Comparison of ENCODE assay signal across 26 cellular contexts in the genomic region with DNA sequence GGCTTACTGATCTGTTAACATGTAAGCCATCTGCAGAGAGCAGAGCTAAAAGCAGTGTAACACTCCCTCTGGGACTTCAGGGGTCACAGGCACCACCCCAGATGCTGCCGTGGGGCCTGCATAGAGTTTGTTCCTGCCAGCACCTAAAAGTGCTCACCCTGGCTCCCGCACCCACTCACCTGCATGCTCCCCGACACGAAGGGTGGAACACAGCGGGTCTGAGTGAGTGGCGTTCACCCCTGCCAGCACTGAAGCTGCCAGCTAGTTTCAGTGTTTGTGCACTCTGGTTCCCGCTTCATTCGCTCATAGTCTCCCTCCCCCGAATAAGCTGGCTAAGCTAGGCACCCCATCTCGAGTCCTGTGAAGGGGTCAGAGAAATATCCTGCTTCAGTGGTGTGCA.
"Had no signal": no experiment of that assay in that cellular context is flagged by ENCODE, and none has a peak within 500 bp of the region (broad histone marks: within the 10 kb centered on the region; RNA-seq: fewer than 3 reads in every experiment).

No MANE protein-coding gene starts in this region.

- H3K27ac Mint-ChIP-seq: activated CD4-positive, alpha-beta memory T cell treated with anti-CD3 and anti-CD28 coated beads, Interleukin-2, amount 10 ng/mL, durations not matched to agents 7 days and 5 days; activated CD4-positive, alpha-beta T cell treated with anti-CD3 and anti-CD28 coated beads, Interleukin-2, amount 10 ng/mL, durations not matched to agents 7 days and 5 days; activated T-helper 17 cell treated with anti-CD3 and anti-CD28 coated beads, Interleukin-2, amount 50 U/mL, for 72 hours; immature natural killer cell; natural killer cell; WTC11 had no signal

- H3K27ac ChIP-seq: brain microvascular endothelial cell, gastroesophageal sphincter, lower lobe of right lung, testis, transverse colon had no signal

- H3K9me3 Mint-ChIP-seq: activated CD4-positive, alpha-beta T cell treated with anti-CD3 and anti-CD28 coated beads, Interleukin-2, amount 10 ng/mL, durations not matched to agents 7 days and 5 days had no signal

- H3K36me3 ChIP-seq: brain microvascular endothelial cell, gastroesophageal sphincter, lower lobe of right lung, transverse colon had no signal

- H3K9me3 ChIP-seq: gastroesophageal sphincter, lower lobe of right lung, testis, transverse colon had no signal

- H3K4me3 Mint-ChIP-seq: activated CD4-positive, alpha-beta memory T cell treated with anti-CD3 and anti-CD28 coated beads, Interleukin-2, amount 10 ng/mL, durations not matched to agents 7 days and 5 days; activated CD4-positive, alpha-beta T cell treated with anti-CD3 and anti-CD28 coated beads, Interleukin-2, amount 10 ng/mL, durations not matched to agents 7 days and 5 days; activated T-cell treated with anti-CD3 and anti-CD28 coated beads, Interleukin-2, amount 50 U/mL, for 4 hours; activated T-helper 17 cell treated with anti-CD3 and anti-CD28 coated beads, Interleukin-2, amount 50 U/mL, for 72 hours; immature natural killer cell; natural killer cell; WTC11 had no signal

- H3K36me3 Mint-ChIP-seq: immature natural killer cell, natural killer cell had no signal

- H3K27me3 ChIP-seq: brain microvascular endothelial cell, gastroesophageal sphincter, testis, transverse colon had no signal

- H3K4me3 ChIP-seq: gastroesophageal sphincter, lower lobe of right lung, testis, transverse colon had no signal

- H3K4me1 ChIP-seq: gastroesophageal sphincter, lower lobe of right lung, testis, transverse colon had no signal

- DNase-seq: activated CD4-positive, alpha-beta memory T cell treated with anti-CD3 and anti-CD28 coated beads, Interleukin-2, amount 10 ng/mL, durations not matched to agents 7 days and 5 days; activated CD4-positive, alpha-beta T cell treated with anti-CD3 and anti-CD28 coated beads for 1 hour; activated CD4-positive, alpha-beta T cell treated with anti-CD3 and anti-CD28 coated beads, Interleukin-2, amount 10 ng/mL, durations not matched to agents 7 days and 5 days; activated gamma-delta T cell treated with Interleukin-2 at 50 U/mL for 16 hours; activated naive CD4-positive, alpha-beta T cell treated with anti-CD3 and anti-CD28 coated beads, Interleukin-2, amount 50 U/mL, for 16 hours; activated T-cell treated with anti-CD3 and anti-CD28 coated beads, Interleukin-2, amount 50 U/mL, for 4 hours; amniotic stem cell; brain microvascular endothelial cell; caudate nucleus; cortex of kidney; head of caudate nucleus; hippocampal formation; immature natural killer cell; lower lobe of right lung; mesendoderm; natural killer cell; right cardiac atrium; stimulated activated CD4-positive, alpha-beta T cell treated with anti-CD3 and anti-CD28 coated beads, Interleukin-15, amount 100 ng/mL, for 24 hours; stimulated activated CD4-positive, alpha-beta T cell treated with anti-CD3 and anti-CD28 coated beads, Interleukin-2, amount 100 ng/mL, for 24 hours; stimulated activated naive CD4-positive, alpha-beta T cell treated with Interleukin-2 at 50 U/mL for 16 hours; T-helper 2 cell; testis; transverse colon had no signal

- H3K27me3 Mint-ChIP-seq: activated CD4-positive, alpha-beta memory T cell treated with anti-CD3 and anti-CD28 coated beads, Interleukin-2, amount 10 ng/mL, durations not matched to agents 7 days and 5 days; activated CD4-positive, alpha-beta T cell treated with anti-CD3 and anti-CD28 coated beads, Interleukin-2, amount 10 ng/mL, durations not matched to agents 7 days and 5 days; activated T-helper 17 cell treated with anti-CD3 and anti-CD28 coated beads, Interleukin-2, amount 50 U/mL, for 72 hours had no signal

- H3K4me1 Mint-ChIP-seq: activated CD4-positive, alpha-beta memory T cell treated with anti-CD3 and anti-CD28 coated beads, Interleukin-2, amount 10 ng/mL, durations not matched to agents 7 days and 5 days; activated CD4-positive, alpha-beta T cell treated with anti-CD3 and anti-CD28 coated beads, Interleukin-2, amount 10 ng/mL, durations not matched to agents 7 days and 5 days; activated T-helper 17 cell treated with anti-CD3 and anti-CD28 coated beads, Interleukin-2, amount 50 U/mL, for 72 hours; immature natural killer cell; natural killer cell; WTC11 had no signal
